In genomic region chr20:22576733-22577514, GRCh38 we compare ENCODE assay signal across 1 cellular context.
TF ChIP-seq lines count a peak whose summit lies in the region.

No MANE protein-coding gene starts in this region.

TF ChIP-seq in HepG2, 621 proteins besides CTCF, POLR2A, EP300 and RAD21 (continued from another document):
- TF ChIP-seq ZBTB34 (CRISPR knock-in tag; IDR thresholded peaks at IDR 0.05) (no peak), GATAD2A (CRISPR knock-in tag; IDR thresholded peaks at IDR 0.05) (no peak), U2AF1 (optimal IDR thresholded peaks at IDR 0.05; ENCODE audit: low read depth, low read length) (no peak), ISX (CRISPR knock-in tag; conservative IDR thresholded peaks at IDR 0.05) (no peak), ZSCAN31 (CRISPR knock-in tag; IDR thresholded peaks at IDR 0.05; ENCODE audit: low read depth) (0 out of 2 replicates have a peak, but pooled peaks have one; percentile 34), ZFP90 (CRISPR knock-in tag; IDR thresholded peaks at IDR 0.05; ENCODE audit: borderline replicate concordance) (peak; percentile 27; the same call in 1 of the 2 replicates), SOX6 (IDR thresholded peaks at IDR 0.05) (no peak), SOX6 (CRISPR knock-in tag; IDR thresholded peaks at IDR 0.05) (0 out of 2 replicates have a peak, but pooled peaks have one; percentile 42), NFATC3 (CRISPR knock-in tag; IDR thresholded peaks at IDR 0.05) (peak; percentile 70; the same call in 1 of the 2 replicates), XRCC5 (optimal IDR thresholded peaks at IDR 0.05; ENCODE audit: low read length) (peak; percentile 20), JDP2 (CRISPR knock-in tag; IDR thresholded peaks at IDR 0.05; ENCODE audit: borderline replicate concordance) (no peak), POLR2AphosphoS5 (IDR thresholded peaks at IDR 0.05; ENCODE audit: low read depth, low read length) (no peak; the same call in 1 of the 2 replicates), NPAS2 (CRISPR knock-in tag; IDR thresholded peaks at IDR 0.05; ENCODE audit: borderline replicate concordance) (no peak), ZNF709 (CRISPR knock-in tag; IDR thresholded peaks at IDR 0.05) (peak; percentile 89; the same call in 1 of the 2 replicates), ETV6 (CRISPR knock-in tag; conservative IDR thresholded peaks at IDR 0.05) (0 out of 2 replicates have a peak, but pooled peaks have one; percentile 30), YEATS4 (CRISPR knock-in tag; IDR thresholded peaks at IDR 0.05; ENCODE audit: borderline replicate concordance) (no peak), KAT2B (IDR thresholded peaks at IDR 0.05; ENCODE audit: borderline replicate concordance, low read depth, low read length) (no peak), ETV5 (CRISPR knock-in tag; IDR thresholded peaks at IDR 0.05; ENCODE audit: borderline replicate concordance) (peak; percentile 13; the same call in 1 of the 2 replicates), ZNF83 (CRISPR knock-in tag; IDR thresholded peaks at IDR 0.05; ENCODE audit: borderline replicate concordance) (no peak), E2F1 (CRISPR knock-in tag; IDR thresholded peaks at IDR 0.05) (no peak), NFYB (CRISPR knock-in tag; IDR thresholded peaks at IDR 0.05) (no peak), ZNF704 (CRISPR knock-in tag; IDR thresholded peaks at IDR 0.05; ENCODE audit: borderline replicate concordance) (peak; percentile 47; the same call in 1 of the 2 replicates), ZFP37 (CRISPR knock-in tag; IDR thresholded peaks at IDR 0.05; ENCODE audit: borderline replicate concordance) (no peak), FOXM1 (CRISPR knock-in tag; IDR thresholded peaks at IDR 0.05) (no peak), SOX13 (IDR thresholded peaks at IDR 0.05) (no peak), SOX13 (CRISPR knock-in tag; conservative IDR thresholded peaks at IDR 0.05 in 1 of 2, IDR thresholded peaks at IDR 0.05 in 1 of 2) (peak in 1 of 2 experiments; percentile 49; a peak in 1 of 4 replicates), KDM5A (IDR thresholded peaks at IDR 0.05; ENCODE audit: borderline replicate concordance, low read length) (peak; percentile 66; the same call in 1 of the 2 replicates), FOXA3 (CRISPR knock-in tag; IDR thresholded peaks at IDR 0.05) (no peak), MIER3 (CRISPR knock-in tag; IDR thresholded peaks at IDR 0.05; ENCODE audit: borderline replicate concordance) (peak; percentile 23; the same call in 1 of the 2 replicates), NFKB2 (CRISPR knock-in tag; IDR thresholded peaks at IDR 0.05; ENCODE audit: borderline replicate concordance) (no peak), CENPT (CRISPR knock-in tag; IDR thresholded peaks at IDR 0.05; ENCODE audit: low read depth) (0 out of 2 replicates have a peak, but pooled peaks have one; percentile 51), ZSCAN9 (CRISPR knock-in tag; IDR thresholded peaks at IDR 0.05; ENCODE audit: borderline replicate concordance) (no peak), YY1 (IDR thresholded peaks at IDR 0.05; ENCODE audit: insufficient read depth, insufficient replicate concordance, low read depth, low read length) (no peak), PLSCR1 (CRISPR knock-in tag; IDR thresholded peaks at IDR 0.05; ENCODE audit: borderline replicate concordance) (no peak), ZNF740 (CRISPR knock-in tag; IDR thresholded peaks at IDR 0.05) (peak; percentile 85), ZNF749 (CRISPR knock-in tag; IDR thresholded peaks at IDR 0.05; ENCODE audit: borderline replicate concordance) (no peak; the same call in 1 of the 2 replicates), TEAD2 (CRISPR knock-in tag; IDR thresholded peaks at IDR 0.05) (0 out of 2 replicates have a peak, but pooled peaks have one; percentile 29), MTA3 (CRISPR knock-in tag; IDR thresholded peaks at IDR 0.05) (no peak), RBFOX2 (IDR thresholded peaks at IDR 0.05; ENCODE audit: low read depth, low read length) (peak; percentile 74), ZNF441 (CRISPR knock-in tag; IDR thresholded peaks at IDR 0.05; ENCODE audit: borderline replicate concordance) (peak; percentile 37; the same call in 1 of the 2 replicates), ONECUT2 (CRISPR knock-in tag; IDR thresholded peaks at IDR 0.05) (no peak), SMYD3 (CRISPR knock-in tag; IDR thresholded peaks at IDR 0.05) (peak; percentile 13; the same call in 1 of the 2 replicates), MEIS1 (CRISPR knock-in tag; IDR thresholded peaks at IDR 0.05; ENCODE audit: borderline replicate concordance) (no peak), ZMAT5 (CRISPR knock-in tag; IDR thresholded peaks at IDR 0.05; ENCODE audit: borderline replicate concordance, low read depth) (no peak), ZNF468 (CRISPR knock-in tag; IDR thresholded peaks at IDR 0.05) (peak; percentile 42; the same call in 1 of the 2 replicates), RBM39 (IDR thresholded peaks at IDR 0.05; ENCODE audit: low read depth, low read length, poor library complexity, severe bottlenecking) (no peak), ZNF572 (CRISPR knock-in tag; IDR thresholded peaks at IDR 0.05) (peak; percentile 61; the same call in 1 of the 2 replicates), MIER2 (CRISPR knock-in tag; IDR thresholded peaks at IDR 0.05) (peak; percentile 62; the same call in 1 of the 2 replicates), HNRNPUL1 (IDR thresholded peaks at IDR 0.05; ENCODE audit: low read depth, low read length) (no peak), ZNF367 (CRISPR knock-in tag; IDR thresholded peaks at IDR 0.05; ENCODE audit: borderline replicate concordance) (no peak), ZNF775 (CRISPR knock-in tag; IDR thresholded peaks at IDR 0.05; ENCODE audit: borderline replicate concordance) (no peak), TBX2 (CRISPR knock-in tag; IDR thresholded peaks at IDR 0.05; ENCODE audit: borderline replicate concordance) (peak; percentile 60; the same call in 1 of the 2 replicates), GPN1 (CRISPR knock-in tag; IDR thresholded peaks at IDR 0.05; ENCODE audit: borderline replicate concordance) (no peak), CHD4 (IDR thresholded peaks at IDR 0.05; ENCODE audit: borderline replicate concordance, low read length) (no peak), SRSF4 (IDR thresholded peaks at IDR 0.05; ENCODE audit: low read depth, low read length, poor library complexity, severe bottlenecking) (no peak), BRD4 (CRISPR knock-in tag; IDR thresholded peaks at IDR 0.05) (peak; percentile 48; the same call in 1 of the 2 replicates), NONO (IDR thresholded peaks at IDR 0.05) (no peak), NONO (CRISPR knock-in tag; conservative IDR thresholded peaks at IDR 0.05) (no peak), ZNF230 (CRISPR knock-in tag; IDR thresholded peaks at IDR 0.05) (no peak), CHCHD3 (CRISPR knock-in tag; IDR thresholded peaks at IDR 0.05) (peak; percentile 81; the same call in 1 of the 2 replicates), RNF2 (conservative IDR thresholded peaks at IDR 0.05; ENCODE audit: low read depth) (0 out of 2 replicates have a peak, but pooled peaks have one; percentile 39), TIGD3 (CRISPR knock-in tag; IDR thresholded peaks at IDR 0.05; ENCODE audit: borderline replicate concordance) (no peak), FIP1L1 (IDR thresholded peaks at IDR 0.05; ENCODE audit: borderline replicate concordance, insufficient read depth, low read depth, low read length) (no peak), ZNF773 (CRISPR knock-in tag; IDR thresholded peaks at IDR 0.05; ENCODE audit: borderline replicate concordance) (peak; percentile 54; the same call in 1 of the 2 replicates), POGK (CRISPR knock-in tag; conservative IDR thresholded peaks at IDR 0.05) (no peak; the same call in 1 of the 2 replicates), HMGA1 (CRISPR knock-in tag; conservative IDR thresholded peaks at IDR 0.05) (no peak), KDM5B (CRISPR knock-in tag; IDR thresholded peaks at IDR 0.05; ENCODE audit: borderline replicate concordance) (no peak; the same call in 1 of the 2 replicates)
